ENCODE assay signal across 20 cellular contexts in the genomic region with DNA sequence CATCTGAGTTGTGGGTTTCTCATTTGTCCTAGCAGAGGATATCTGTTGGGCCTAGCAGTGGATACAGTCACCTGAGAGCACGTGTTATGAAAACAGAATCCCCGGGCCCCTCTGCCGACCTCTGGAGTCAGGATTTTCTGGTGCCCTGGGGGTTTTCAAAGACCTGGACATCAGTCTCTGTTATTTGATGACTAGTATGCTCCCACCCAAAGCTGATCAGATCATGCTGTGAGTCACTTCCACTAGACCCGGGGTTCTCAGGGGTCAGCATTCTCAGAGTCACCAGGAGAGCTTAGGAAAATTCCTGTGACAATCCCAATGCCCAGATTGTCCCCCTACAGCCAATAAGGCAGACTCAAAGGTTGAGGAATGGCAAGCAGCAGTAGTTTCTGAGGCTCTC. TPM values are rescaled to one million over a fixed set of nuclear protein-coding genes. Genes with fewer than 3 reads are reported as not detected.
DNase-seq lines count a peak whose midpoint lies in the region; ATAC-seq and TF ChIP-seq lines count a peak whose summit lies in the region.
"Had no signal": no experiment of that assay in that cellular context is flagged by ENCODE, and none has a peak within 500 bp of the region (broad histone marks: within the 10 kb centered on the region; RNA-seq: fewer than 3 reads in every experiment).

No MANE protein-coding gene starts in this region.

- no peak overlapping the region for H3K9ac ChIP-seq in H9 (ENCODE audit: extremely low read depth, insufficient read length, low read length)
- H3K9ac ChIP-seq: BLaER1 had no signal

- H2BK120ac ChIP-seq in H9 (ENCODE audit: low read depth, low read length, poor library complexity, severe bottlenecking), result no peak overlapping the region

- H4K20me1 ChIP-seq in H9 (ENCODE audit: control insufficient read depth, insufficient read depth, insufficient read length), result no peaks in the 10 kb centered on the region
- H4K20me1 ChIP-seq: BLaER1 had no signal

- ATAC-seq in T-helper 17 cell (no peak), HG03460 (IDR thresholded peaks at IDR 0.05; ENCODE audit: unreplicated experiment) (no peak)
- ATAC-seq: CD8-positive, alpha-beta T cell; GM12878; K562 had no signal

- H3K9me3 ChIP-seq in T-helper 17 cell (ENCODE audit: control insufficient read depth, low read length, poor library complexity, severe bottlenecking) (no peaks in the 10 kb centered on the region), H9 (ENCODE audit: control insufficient read depth, low read depth, low read length) (no peaks in the 10 kb centered on the region)
- H3K9me3 ChIP-seq: BLaER1, SJSA1 had no signal

- no CpG with 5 or more reads among the region's 4 CpGs for WGBS in H9 (ENCODE audit: extremely low coverage, insufficient read length, low lambda C conversion rate)

- H3K56ac ChIP-seq in H9 (ENCODE audit: insufficient read length, low read depth, low read length), result no peak overlapping the region

- H3T11ph ChIP-seq in H9 (ENCODE audit: low read length), result no peak overlapping the region

- H2BK20ac ChIP-seq in H9 (ENCODE audit: low read depth, low read length, poor library complexity, severe bottlenecking), result no peak overlapping the region

- no peak overlapping the region for H2BK12ac ChIP-seq in H9 (ENCODE audit: insufficient read length, low read depth, low read length)

- H2BK5ac ChIP-seq in H9 (ENCODE audit: insufficient read length, low read length), result no peak overlapping the region

- H3K23ac ChIP-seq in H9 (ENCODE audit: insufficient read length, low read depth, low read length), result no peak overlapping the region

- H3K4me1 Mint-ChIP-seq in T-helper 17 cell (peaks cover 23% of the 10 kb centered on the region), H9 (peaks cover 21 to 39% of the 10 kb centered on the region in 2 experiments)

- H2AK5ac ChIP-seq in H9 (ENCODE audit: insufficient read length, low read length), result no peak overlapping the region

- 0 out of 2 replicates have a peak, but pooled peaks cover 7% of the 10 kb centered on the region for H3K4me1 ChIP-seq in H9 (ENCODE audit: insufficient read depth, low read length)

- no peak overlapping the region for H2AFZ ChIP-seq in H9 (ENCODE audit: low read length)

- no peak overlapping the region for H3K4ac ChIP-seq in H9 (ENCODE audit: low read depth, low read length)

- no peak overlapping the region for H3K18ac ChIP-seq in H9 (ENCODE audit: insufficient read length, low read depth, low read length)

- no peak overlapping the region for H4K91ac ChIP-seq in H9 (ENCODE audit: insufficient read length, low read depth, low read length)

- no peaks in the 10 kb centered on the region for H3K79me1 ChIP-seq in H9 (ENCODE audit: insufficient read depth, low read depth, low read length, poor library complexity, severe bottlenecking)

- no peak overlapping the region for H3K27ac ChIP-seq in H9 (ENCODE audit: insufficient read length, low read depth, low read length)
- H3K27ac ChIP-seq: BLaER1, SJSA1 had no signal

- no peaks in the 10 kb centered on the region for H3K79me2 ChIP-seq in H9 (ENCODE audit: insufficient read depth, low read length)

- H4K5ac ChIP-seq in H9 (ENCODE audit: insufficient read length, low read depth, low read length), result no peak overlapping the region

- no peak overlapping the region for H3K4me3 Mint-ChIP-seq in T-helper 17 cell
- no peak overlapping the region for H3K4me3 Mint-ChIP-seq in H9
- H3K4me3 Mint-ChIP-seq: CD8-positive, alpha-beta T cell had no signal

- no peaks in the 10 kb centered on the region; a peak in 1 of 5 replicates for H3K9me3 Mint-ChIP-seq in H9
- H3K9me3 Mint-ChIP-seq: CD8-positive, alpha-beta T cell had no signal

- TF ChIP-seq CTCF in H9 (conservative IDR thresholded peaks at IDR 0.05), result no peak

- no peaks in the 10 kb centered on the region for H3K27me3 Mint-ChIP-seq in T-helper 17 cell
- H3K27me3 Mint-ChIP-seq in H9 (ENCODE audit: low read depth), result peaks cover 4% of the 10 kb centered on the region; the same call in 1 of the 2 replicates

- H3K4me2 ChIP-seq in H9 (ENCODE audit: insufficient read depth, insufficient read length, low read length), result no peak overlapping the region
- H3K4me2 ChIP-seq: BLaER1 had no signal

- peak; percentile 87 for DNase-seq in ELR (ENCODE audit: low read depth)
- DNase-seq in T-helper 17 cell, result no peak
- peak; percentile 21 for DNase-seq in hepatic stellate cell (ENCODE audit: low spot score)
- DNase-seq in renal cortical epithelial cell (ENCODE audit: low read depth), result peak; percentile 13
- no peak for DNase-seq in H9
- DNase-seq in HuH-7 (ENCODE audit: low spot score), result no peak
- DNase-seq: CD8-positive, alpha-beta T cell; DMS79; GDM1; H7; MV-4-11; NCI-H1417; NCI-H187 treated with DMSO at 0.1 percent for 48 hours; NK-92 treated with Interleukin-12 subunit alpha and Interleukin-12 subunit beta, amount 100 ng/mL, for 24 hours; OCI-M1 had no signal

- peaks cover 4% of the 10 kb centered on the region for H3K23me2 ChIP-seq in H9 (ENCODE audit: insufficient read length, low read depth, low read length, poor library complexity, severe bottlenecking)

- H3K36me3 Mint-ChIP-seq in T-helper 17 cell (ENCODE audit: low read depth), result peaks cover 4% of the 10 kb centered on the region
- 0 out of 7 replicates have a peak, but pooled peaks cover 0 to 1% (median 0%) of the 10 kb centered on the region in 3 experiments for H3K36me3 Mint-ChIP-seq in H9 (ENCODE audit: insufficient read depth in 1 of 3, low read depth in 3 of 3)

- H4K8ac ChIP-seq in H9 (replicated peaks; ENCODE audit: insufficient read length, low read depth, low read length), result no peak overlapping the region

- no peak overlapping the region for H2BK15ac ChIP-seq in H9 (ENCODE audit: low read depth, low read length)

- H3K14ac ChIP-seq in H9 (ENCODE audit: insufficient read depth, low read length), result no peak overlapping the region

- no peaks in the 10 kb centered on the region for H3K27me3 ChIP-seq in H9 (ENCODE audit: insufficient read depth, low read length)
- H3K27me3 ChIP-seq: BLaER1, SJSA1 had no signal

- H3K27ac Mint-ChIP-seq in T-helper 17 cell (peak overlapping the region; percentile 99), H9 (peak overlapping the region in 1 of 3 experiments; percentile 44; a peak in 1 of 7 replicates)

RNA-seq across cellular contexts. Expression of gene KCNJ1, which starts 38.7 kb away (rescaled TPM):
- total RNA-seq in T-helper 17 cell, result under 1 TPM; 0.22 to 0.70 TPM
- total RNA-seq in renal cortical epithelial cell, result 33.8 TPM in 1 of 2 replicates, not detected in the other
- not detected in 2 replicates for total RNA-seq in H9 (2021)
- total RNA-seq: CD8-positive, alpha-beta T cell; GM12878; K562; SJSA1 had no signal

Comparison
In these comparisons a context has a peak if more than half of its experiments do, and no peak if none do; other contexts are left out.
1. DNase-seq: peak in ELR (single experiment), hepatic stellate cell (single experiment) and renal cortical epithelial cell (single experiment); none in T-helper 17 cell (0 of 3), H9 (single experiment) and HuH-7 (single experiment).